Comparison of ENCODE assay signal across 1 cellular context in the genomic region with DNA sequence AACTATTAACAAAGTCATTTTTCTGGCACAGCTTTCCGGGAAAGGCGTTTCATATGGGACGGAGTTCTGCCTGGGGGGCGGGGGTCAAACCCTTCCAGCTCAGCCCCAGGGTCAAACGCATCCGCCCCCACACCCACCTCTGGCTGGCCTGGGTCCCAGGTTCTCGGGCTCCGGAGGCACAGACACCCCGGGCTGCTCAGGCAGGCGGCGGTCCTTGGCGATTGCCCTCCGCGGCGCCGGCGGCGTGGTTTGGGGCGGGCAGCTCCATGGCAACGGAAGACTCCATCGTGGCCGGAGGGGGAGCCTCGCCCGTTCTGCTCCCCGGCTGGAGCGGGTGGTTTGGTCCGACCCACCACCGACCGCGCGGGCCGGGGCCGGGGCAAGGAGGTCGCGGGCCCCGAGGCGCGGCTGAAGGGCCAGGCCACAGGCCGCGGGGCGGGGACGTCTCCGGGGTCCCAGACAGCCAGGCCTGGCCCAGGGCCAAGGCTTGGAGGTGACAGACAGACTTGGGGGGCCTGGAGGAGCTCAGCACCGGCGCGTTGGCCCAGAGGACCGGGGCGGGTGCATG.
TF ChIP-seq lines count a peak whose summit lies in the region.

A gene with protein sequence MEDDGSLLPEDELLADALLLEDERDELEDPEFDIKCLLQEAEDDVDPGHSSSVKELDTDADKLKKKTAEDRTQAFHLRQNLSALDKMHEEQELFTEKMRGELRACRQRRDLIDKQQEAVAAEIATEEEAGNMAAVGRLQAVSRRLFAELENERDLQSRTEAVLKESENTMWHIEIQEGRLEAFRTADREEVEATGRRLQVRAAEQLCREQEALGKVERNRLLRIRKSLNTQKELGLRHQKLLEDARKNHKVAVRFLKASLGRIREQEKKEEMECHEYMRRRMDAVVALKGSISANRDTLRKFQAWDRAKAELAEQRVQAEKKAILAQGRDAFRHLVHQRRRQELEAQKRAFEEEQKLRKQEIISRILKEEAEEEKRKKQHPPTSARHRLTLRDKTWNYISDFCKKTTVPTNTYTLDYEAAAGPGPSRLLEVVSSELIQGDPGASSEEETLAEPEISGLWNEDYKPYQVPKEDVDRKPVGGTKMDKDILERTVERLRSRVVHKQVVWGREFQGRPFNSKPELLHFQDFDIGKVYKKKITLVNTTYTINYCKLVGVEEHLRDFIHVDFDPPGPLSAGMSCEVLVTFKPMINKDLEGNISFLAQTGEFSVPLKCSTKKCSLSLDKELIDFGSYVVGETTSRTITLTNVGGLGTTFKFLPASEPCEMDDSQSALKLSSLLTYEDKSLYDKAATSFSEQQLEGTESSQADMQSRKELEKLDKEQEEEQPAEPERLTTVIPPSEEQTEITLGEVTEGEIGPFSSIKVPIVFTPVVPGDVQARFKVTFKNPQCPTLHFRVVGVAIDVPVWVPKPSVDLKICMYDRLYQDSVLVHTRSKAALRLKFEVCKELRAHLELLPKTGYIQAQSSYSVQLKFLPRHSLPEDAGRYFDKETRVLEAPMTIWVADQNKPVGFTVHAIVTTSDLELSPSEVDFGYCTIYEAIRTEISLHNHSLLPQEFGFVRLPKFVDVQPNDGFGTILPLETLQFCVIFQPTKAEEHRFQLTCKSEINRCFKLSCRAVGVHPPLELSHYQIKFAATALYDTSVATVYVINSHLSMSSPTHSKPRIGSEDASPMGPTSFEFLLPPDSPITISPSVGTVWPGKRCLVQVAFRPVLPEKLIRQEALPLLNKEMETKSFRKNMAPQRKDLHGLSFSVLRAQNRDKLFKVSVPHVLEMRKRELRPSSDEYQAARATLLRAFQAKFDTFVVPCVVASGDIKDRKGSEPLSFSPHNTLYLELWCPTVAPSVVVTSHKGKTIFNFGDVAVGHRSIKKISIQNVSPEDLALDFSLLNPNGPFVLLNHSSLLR (N-terminal part only) (minus strand): TSS at position 223 of the 568 bp plus-strand sequence. CDS start 12,830 bp downstream, outside the sequence.

TF ChIP-seq in SK-N-SH, 30 proteins besides CTCF, POLR2A, EP300 and RAD21 (continued from another document):
- TF ChIP-seq, protein P1, sequence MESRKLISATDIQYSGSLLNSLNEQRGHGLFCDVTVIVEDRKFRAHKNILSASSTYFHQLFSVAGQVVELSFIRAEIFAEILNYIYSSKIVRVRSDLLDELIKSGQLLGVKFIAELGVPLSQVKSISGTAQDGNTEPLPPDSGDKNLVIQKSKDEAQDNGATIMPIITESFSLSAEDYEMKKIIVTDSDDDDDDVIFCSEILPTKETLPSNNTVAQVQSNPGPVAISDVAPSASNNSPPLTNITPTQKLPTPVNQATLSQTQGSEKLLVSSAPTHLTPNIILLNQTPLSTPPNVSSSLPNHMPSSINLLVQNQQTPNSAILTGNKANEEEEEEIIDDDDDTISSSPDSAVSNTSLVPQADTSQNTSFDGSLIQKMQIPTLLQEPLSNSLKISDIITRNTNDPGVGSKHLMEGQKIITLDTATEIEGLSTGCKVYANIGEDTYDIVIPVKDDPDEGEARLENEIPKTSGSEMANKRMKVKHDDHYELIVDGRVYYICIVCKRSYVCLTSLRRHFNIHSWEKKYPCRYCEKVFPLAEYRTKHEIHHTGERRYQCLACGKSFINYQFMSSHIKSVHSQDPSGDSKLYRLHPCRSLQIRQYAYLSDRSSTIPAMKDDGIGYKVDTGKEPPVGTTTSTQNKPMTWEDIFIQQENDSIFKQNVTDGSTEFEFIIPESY (IDR thresholded peaks at IDR 0.05; ENCODE audit: borderline replicate concordance, low read depth): no peak
- TF ChIP-seq MXI1 (IDR thresholded peaks at IDR 0.05; ENCODE audit: low read depth, low read length): no peak
- no peak for TF ChIP-seq GABPA (IDR thresholded peaks at IDR 0.05; ENCODE audit: low read depth)
- TF ChIP-seq, protein P2, sequence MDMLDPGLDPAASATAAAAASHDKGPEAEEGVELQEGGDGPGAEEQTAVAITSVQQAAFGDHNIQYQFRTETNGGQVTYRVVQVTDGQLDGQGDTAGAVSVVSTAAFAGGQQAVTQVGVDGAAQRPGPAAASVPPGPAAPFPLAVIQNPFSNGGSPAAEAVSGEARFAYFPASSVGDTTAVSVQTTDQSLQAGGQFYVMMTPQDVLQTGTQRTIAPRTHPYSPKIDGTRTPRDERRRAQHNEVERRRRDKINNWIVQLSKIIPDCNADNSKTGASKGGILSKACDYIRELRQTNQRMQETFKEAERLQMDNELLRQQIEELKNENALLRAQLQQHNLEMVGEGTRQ (IDR thresholded peaks at IDR 0.05; ENCODE audit: borderline replicate concordance, low read depth, low read length): no peak
- no peak for TF ChIP-seq CHD2 (IDR thresholded peaks at IDR 0.05; ENCODE audit: low read length, partially characterized antibody)
- TF ChIP-seq POLR2AphosphoS5 (IDR thresholded peaks at IDR 0.05; ENCODE audit: low read depth, low read length): no peak
- TF ChIP-seq RFX5 (IDR thresholded peaks at IDR 0.05; ENCODE audit: low read length): no peak
- TF ChIP-seq ELF1 (IDR thresholded peaks at IDR 0.05): no peak
- TF ChIP-seq FOXM1 (IDR thresholded peaks at IDR 0.05; ENCODE audit: low read depth): no peak
- no peak for TF ChIP-seq JUND (IDR thresholded peaks at IDR 0.05)
- no peak for TF ChIP-seq EZH2phosphoT487 (IDR thresholded peaks at IDR 0.05; ENCODE audit: borderline replicate concordance, low read depth)
- TF ChIP-seq, protein P3, sequence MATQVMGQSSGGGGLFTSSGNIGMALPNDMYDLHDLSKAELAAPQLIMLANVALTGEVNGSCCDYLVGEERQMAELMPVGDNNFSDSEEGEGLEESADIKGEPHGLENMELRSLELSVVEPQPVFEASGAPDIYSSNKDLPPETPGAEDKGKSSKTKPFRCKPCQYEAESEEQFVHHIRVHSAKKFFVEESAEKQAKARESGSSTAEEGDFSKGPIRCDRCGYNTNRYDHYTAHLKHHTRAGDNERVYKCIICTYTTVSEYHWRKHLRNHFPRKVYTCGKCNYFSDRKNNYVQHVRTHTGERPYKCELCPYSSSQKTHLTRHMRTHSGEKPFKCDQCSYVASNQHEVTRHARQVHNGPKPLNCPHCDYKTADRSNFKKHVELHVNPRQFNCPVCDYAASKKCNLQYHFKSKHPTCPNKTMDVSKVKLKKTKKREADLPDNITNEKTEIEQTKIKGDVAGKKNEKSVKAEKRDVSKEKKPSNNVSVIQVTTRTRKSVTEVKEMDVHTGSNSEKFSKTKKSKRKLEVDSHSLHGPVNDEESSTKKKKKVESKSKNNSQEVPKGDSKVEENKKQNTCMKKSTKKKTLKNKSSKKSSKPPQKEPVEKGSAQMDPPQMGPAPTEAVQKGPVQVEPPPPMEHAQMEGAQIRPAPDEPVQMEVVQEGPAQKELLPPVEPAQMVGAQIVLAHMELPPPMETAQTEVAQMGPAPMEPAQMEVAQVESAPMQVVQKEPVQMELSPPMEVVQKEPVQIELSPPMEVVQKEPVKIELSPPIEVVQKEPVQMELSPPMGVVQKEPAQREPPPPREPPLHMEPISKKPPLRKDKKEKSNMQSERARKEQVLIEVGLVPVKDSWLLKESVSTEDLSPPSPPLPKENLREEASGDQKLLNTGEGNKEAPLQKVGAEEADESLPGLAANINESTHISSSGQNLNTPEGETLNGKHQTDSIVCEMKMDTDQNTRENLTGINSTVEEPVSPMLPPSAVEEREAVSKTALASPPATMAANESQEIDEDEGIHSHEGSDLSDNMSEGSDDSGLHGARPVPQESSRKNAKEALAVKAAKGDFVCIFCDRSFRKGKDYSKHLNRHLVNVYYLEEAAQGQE (IDR thresholded peaks at IDR 0.05; ENCODE audit: low read depth, low read length): no peak
- TF ChIP-seq SMC3 (IDR thresholded peaks at IDR 0.05; ENCODE audit: low read depth, low read length): no peak
- TF ChIP-seq, protein P4, sequence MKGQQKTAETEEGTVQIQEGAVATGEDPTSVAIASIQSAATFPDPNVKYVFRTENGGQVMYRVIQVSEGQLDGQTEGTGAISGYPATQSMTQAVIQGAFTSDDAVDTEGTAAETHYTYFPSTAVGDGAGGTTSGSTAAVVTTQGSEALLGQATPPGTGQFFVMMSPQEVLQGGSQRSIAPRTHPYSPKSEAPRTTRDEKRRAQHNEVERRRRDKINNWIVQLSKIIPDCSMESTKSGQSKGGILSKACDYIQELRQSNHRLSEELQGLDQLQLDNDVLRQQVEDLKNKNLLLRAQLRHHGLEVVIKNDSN (IDR thresholded peaks at IDR 0.05; ENCODE audit: borderline replicate concordance, low read depth): no peak
- TF ChIP-seq, protein P5, sequence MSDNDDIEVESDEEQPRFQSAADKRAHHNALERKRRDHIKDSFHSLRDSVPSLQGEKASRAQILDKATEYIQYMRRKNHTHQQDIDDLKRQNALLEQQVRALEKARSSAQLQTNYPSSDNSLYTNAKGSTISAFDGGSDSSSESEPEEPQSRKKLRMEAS (IDR thresholded peaks at IDR 0.05; ENCODE audit: low read depth): no peak
- no peak for TF ChIP-seq MEF2A (IDR thresholded peaks at IDR 0.05; ENCODE audit: borderline replicate concordance, low read depth)
TF ChIP-seq in SK-N-SH: peak in this region for 0.
